ENCODE assay signal across 20 cellular contexts in the genomic region with DNA sequence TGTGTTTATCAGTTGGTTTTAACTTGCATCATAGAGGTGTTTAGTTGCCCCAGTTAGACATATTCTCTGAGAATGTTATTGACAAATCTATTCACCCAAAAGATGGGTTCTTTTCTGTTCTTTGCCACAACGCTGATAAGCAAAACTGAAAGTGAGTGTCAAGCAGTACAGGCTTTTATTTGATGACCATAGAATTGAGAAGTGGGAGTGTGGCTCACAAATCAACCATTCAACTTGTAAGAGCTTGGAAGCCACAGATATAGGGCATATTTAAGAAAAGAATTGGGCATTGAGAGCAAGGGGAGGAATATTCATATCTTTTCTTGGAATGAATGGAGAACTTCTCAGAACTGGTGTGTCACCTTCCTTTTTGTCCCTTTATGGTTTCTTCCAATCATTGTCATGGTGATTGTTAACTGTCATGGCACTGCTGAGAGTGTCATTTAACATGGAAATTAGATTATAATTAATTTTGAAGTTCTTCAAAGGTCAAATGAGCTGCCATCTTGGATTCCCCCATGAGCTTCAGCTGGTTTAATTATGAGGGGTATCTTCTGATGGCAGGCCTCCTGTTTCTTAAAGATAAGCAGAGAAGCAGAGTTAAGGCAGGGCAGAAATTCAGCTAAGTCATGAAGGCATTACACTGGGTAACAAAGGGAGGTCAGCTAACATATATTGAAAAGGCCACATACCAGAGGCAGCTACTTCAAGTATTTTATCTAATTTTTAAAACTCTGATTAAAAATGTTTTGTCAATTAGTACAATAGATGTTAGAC.
"Had no signal": no experiment of that assay in that cellular context is flagged by ENCODE, and none has a peak within 500 bp of the region (broad histone marks: within the 10 kb centered on the region; RNA-seq: fewer than 3 reads in every experiment).

No MANE protein-coding gene starts in this region.

- H3K27ac ChIP-seq: foreskin keratinocyte, lower lobe of right lung, parathyroid adenoma, right lobe of liver, skin epidermis, stomach, suprapubic skin, transverse colon, WERI-Rb-1 had no signal

- H3K4me1 ChIP-seq: foreskin keratinocyte, lower lobe of right lung, parathyroid adenoma, right lobe of liver, stomach, suprapubic skin, transverse colon had no signal

- H3K36me3 ChIP-seq: lower lobe of right lung, right lobe of liver, stomach, suprapubic skin, transverse colon, WERI-Rb-1 had no signal

- H3K27me3 ChIP-seq: foreskin keratinocyte, right lobe of liver, stomach, suprapubic skin, transverse colon had no signal

- H3K79me2 ChIP-seq: parathyroid adenoma had no signal

- H3K4me3 ChIP-seq: lower lobe of right lung, right lobe of liver, skin epidermis, stomach, suprapubic skin, transverse colon had no signal

- H2AFZ ChIP-seq: parathyroid adenoma had no signal

- FAIRE-seq: endometrium, urothelium cell line had no signal

- H3K9me3 ChIP-seq: lower lobe of right lung, right lobe of liver, suprapubic skin, transverse colon had no signal

- H3K9ac ChIP-seq: parathyroid adenoma had no signal

- ATAC-seq: activated CD8-positive, alpha-beta T cell treated with anti-CD3 and anti-CD28 coated beads, Interleukin-2, amount 10 ng/mL, durations not matched to agents 7 days and 5 days; foreskin keratinocyte; left lobe of liver; lower lobe of right lung; right lobe of liver had no signal

- DNase-seq: activated CD4-positive, alpha-beta T cell treated with anti-CD3 and anti-CD28 coated beads for 1 hour; activated CD4-positive, alpha-beta T cell treated with anti-CD3 and anti-CD28 coated beads, Interleukin-2, amount 50 U/mL, for 1 hour; activated CD8-positive, alpha-beta T cell treated with anti-CD3 and anti-CD28 coated beads, Interleukin-2, amount 10 ng/mL, durations not matched to agents 7 days and 5 days; aorta; effector CD4-positive, alpha-beta T cell; foreskin keratinocyte; lower lobe of right lung; naive B cell; nucleus accumbens; right lobe of liver; stimulated activated CD4-positive, alpha-beta T cell treated with anti-CD3 and anti-CD28 coated beads, Interleukin-1b, Interleukin-23, amount 100 ng/mL, for 48 hours; stomach; transverse colon; WERI-Rb-1 had no signal
